In the genomic region with DNA sequence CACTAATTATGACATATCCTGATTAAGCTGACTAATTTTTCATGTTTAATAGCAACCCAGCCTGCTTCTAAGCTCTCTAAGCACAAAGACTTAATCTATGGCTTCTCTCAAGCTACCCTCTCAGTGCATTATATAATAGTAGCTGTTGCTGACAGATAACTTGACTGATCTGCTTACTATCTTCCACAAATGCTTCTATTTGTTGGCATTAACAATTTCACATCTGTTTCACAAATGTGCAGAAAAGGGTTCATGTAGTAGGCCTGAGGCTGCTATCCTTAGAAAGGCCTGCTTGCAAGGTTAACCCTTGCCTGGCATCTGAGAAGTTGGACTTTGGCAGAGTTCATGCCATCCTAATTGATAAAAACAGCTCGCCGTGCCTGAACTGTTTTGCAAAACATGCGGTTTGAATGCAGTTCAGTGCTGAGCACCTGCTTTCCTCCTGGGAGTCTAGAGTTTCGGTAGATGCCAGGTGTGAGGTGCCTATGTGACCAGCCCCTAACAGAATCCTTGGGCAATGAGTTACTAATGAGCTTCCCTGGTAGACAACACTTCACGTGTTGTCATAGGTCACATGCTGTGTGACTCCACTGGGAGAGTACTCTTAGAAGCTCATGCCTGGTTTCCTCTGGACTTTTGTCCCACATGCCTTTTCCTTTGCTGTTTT, we compare ENCODE assay signal across 12 cellular contexts.
DNase-seq lines count a peak whose midpoint lies in the region; ATAC-seq and TF ChIP-seq lines count a peak whose summit lies in the region.
"Had no signal": no experiment of that assay in that cellular context is flagged by ENCODE, and none has a peak within 500 bp of the region (broad histone marks: within the 10 kb centered on the region; RNA-seq: fewer than 3 reads in every experiment).

No MANE protein-coding gene starts in this region.

- no peaks in the 10 kb centered on the region for H4K20me1 ChIP-seq in MM.1S (ENCODE audit: insufficient read depth, low read length)

- peaks cover 23% of the 10 kb centered on the region for H3F3A ChIP-seq in MM.1S (ENCODE audit: insufficient read depth, low read length)

- ATAC-seq in GM19025 (IDR thresholded peaks at IDR 0.05; ENCODE audit: low read depth, unreplicated experiment): peak; percentile 90
- peak; percentile 93 for ATAC-seq in HG02678 (IDR thresholded peaks at IDR 0.05; ENCODE audit: unreplicated experiment)
- no peak for ATAC-seq in body of pancreas
- no peak for ATAC-seq in left lobe of liver

- DNase-seq in MM.1S (peak; percentile 94), kidney tubule cell (ENCODE audit: low spot score) (peak; percentile 72), body of pancreas (no peak), NOMO-1 treated with dmso at 0.1 percent for 144 hours (lab: John Stamatoyannopoulos, UW; ENCODE audit: unreplicated experiment) (no peak), left lobe of liver (ENCODE audit: low spot score) (no peak), AML-193 (lab: John Stamatoyannopoulos, UW) (no peak)
- DNase-seq: adrenal gland; NCI-H2081; stimulated activated naive CD4-positive, alpha-beta T cell had no signal

- H3K4me1 ChIP-seq in MM.1S (ENCODE audit: low read length) (peaks cover 54% of the 10 kb centered on the region), body of pancreas (no peaks in the 10 kb centered on the region)

- intact Hi-C loops in body of pancreas (cut with DNase I): no loop called here

- H3K9me3 ChIP-seq in MM.1S (replicated peaks; ENCODE audit: insufficient read depth, low read length) (no peaks in the 10 kb centered on the region), body of pancreas (no peaks in the 10 kb centered on the region)
- H3K9me3 ChIP-seq: adrenal gland, SJSA1 had no signal

- 0 out of 2 replicates have a peak, but pooled peaks cover 7% of the 10 kb centered on the region for H3K79me2 ChIP-seq in MM.1S (ENCODE audit: low read length)

- H3K4me3 ChIP-seq in MM.1S (ENCODE audit: low read length) (peak overlapping the region; percentile 6; the same call in 1 of the 2 replicates), body of pancreas (no peak overlapping the region)
- H3K4me3 ChIP-seq: adrenal gland, SJSA1 had no signal

- H3K36me3 ChIP-seq in MM.1S (replicated peaks; ENCODE audit: insufficient read depth, low read length): no peaks in the 10 kb centered on the region
- peaks cover 4 to 41% of the 10 kb centered on the region in 2 donors for H3K36me3 ChIP-seq in body of pancreas (replicated peaks in 1 of 2; ENCODE audit: insufficient read depth in 1 of 2, low read depth in 2 of 2)

- H3K4me2 ChIP-seq in MM.1S (ENCODE audit: low read depth, low read length): peak overlapping the region; percentile 40

- H3K27me3 ChIP-seq in MM.1S (replicated peaks; ENCODE audit: insufficient read depth, low read length): no peaks in the 10 kb centered on the region
- no peaks in the 10 kb centered on the region for H3K27me3 ChIP-seq in body of pancreas
- H3K27me3 ChIP-seq: adrenal gland, SJSA1 had no signal

- H3K27ac ChIP-seq in MM.1S (ENCODE audit: low read length): peak overlapping the region; percentile 87
- no peak overlapping the region for H3K27ac ChIP-seq in body of pancreas
- H3K27ac ChIP-seq: SJSA1 had no signal

- no peak overlapping the region for H2AFZ ChIP-seq in MM.1S (ENCODE audit: low read length)

- WGBS in body of pancreas, 2 donors: 88 to 89% methylated on average over 5 of the region's 5 CpGs

- no peaks in the 10 kb centered on the region for H3K9me2 ChIP-seq in MM.1S (replicated peaks; ENCODE audit: insufficient read depth, low read length)

- H3K9ac ChIP-seq in MM.1S (ENCODE audit: low read length): peak overlapping the region; percentile 47

- no peak for TF ChIP-seq CTCF in MM.1S (IDR thresholded peaks at IDR 0.05; ENCODE audit: low read length)
- TF ChIP-seq CTCF in body of pancreas (IDR thresholded peaks at IDR 0.05): no peak

- TF ChIP-seq POLR2A in body of pancreas (IDR thresholded peaks at IDR 0.05): no peak

Comparison
In these comparisons a context has a peak if more than half of its experiments do, and no peak if none do; other contexts are left out.
1. ATAC-seq: peak in GM19025 (single experiment) and HG02678 (single experiment); none in body of pancreas (single experiment) and left lobe of liver (single experiment).
2. DNase-seq: peak in MM.1S (single experiment) and kidney tubule cell (single experiment); none in body of pancreas (0 of 4), NOMO-1 treated with dmso at 0.1 percent for 144 hours (single experiment), left lobe of liver (single experiment) and AML-193 (0 of 2).